ENCODE assay signal across 8 cellular contexts in the genomic region with DNA sequence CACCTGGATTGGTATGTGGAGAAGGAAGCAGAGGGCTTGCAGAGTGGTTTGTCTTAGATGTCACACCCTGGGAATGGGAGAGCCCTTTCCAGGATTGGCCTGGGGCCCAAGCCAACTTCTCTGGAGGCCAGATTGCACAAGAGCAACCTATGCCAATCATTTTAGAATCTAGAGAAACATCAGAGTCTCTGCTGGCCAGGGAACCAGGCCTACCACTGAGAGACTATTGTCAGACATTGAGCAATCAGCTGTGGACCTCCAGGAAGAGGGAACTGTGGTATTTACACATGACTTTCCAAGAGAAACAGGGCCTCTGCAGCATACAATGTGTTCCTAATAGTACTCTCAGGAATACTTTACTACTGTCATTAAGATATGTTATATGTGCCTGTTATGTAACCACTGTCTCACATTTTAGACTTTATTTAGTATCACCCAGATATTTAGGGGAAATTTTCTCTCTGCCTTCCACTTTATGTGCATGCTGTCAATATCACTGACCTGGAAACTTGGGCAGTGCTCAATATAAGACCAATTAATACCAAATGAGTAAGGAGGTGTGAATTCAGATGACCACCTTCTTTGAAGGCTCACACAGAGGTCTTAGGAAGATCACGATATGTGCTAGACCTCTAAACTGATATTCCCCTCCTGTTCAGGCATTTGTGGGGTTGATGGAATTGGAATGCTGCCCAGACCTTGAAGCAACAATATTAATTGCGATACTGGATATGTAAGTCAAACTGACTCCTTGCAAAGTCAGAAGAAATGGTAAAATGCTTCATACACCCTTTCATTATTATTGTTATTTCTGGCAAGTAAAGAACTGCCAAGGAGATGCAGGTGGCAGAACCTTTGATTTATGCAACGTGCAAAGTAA. TPM values are rescaled to one million over a fixed set of nuclear protein-coding genes. Genes with fewer than 3 reads are reported as not detected.
DNase-seq lines count a peak whose midpoint lies in the region; ATAC-seq and TF ChIP-seq lines count a peak whose summit lies in the region.

No MANE protein-coding gene starts in this region.

- H3K36me3 ChIP-seq in tibial artery: no peaks in the 10 kb centered on the region

- H3K27me3 Mint-ChIP-seq in activated T-helper 2 cell treated with anti-CD3 and anti-CD28 coated beads, Interferon-gamma antibody, Interleukin-2, Interleukin-4, amounts not matched to agents 10 μg/mL and 5 μg/mL and 100 μg/mL, durations not matched to agents 14 hours and 24 hours and 36 hours (ENCODE audit: low read depth): no peaks in the 10 kb centered on the region

- no peak for TF ChIP-seq CTCF in tibial artery (IDR thresholded peaks at IDR 0.05)

- ATAC-seq in HG02610 (IDR thresholded peaks at IDR 0.05; ENCODE audit: unreplicated experiment) (no peak), HG02571 (IDR thresholded peaks at IDR 0.05; ENCODE audit: unreplicated experiment) (no peak)

- no peak overlapping the region for H3K4me3 Mint-ChIP-seq in activated T-helper 2 cell treated with anti-CD3 and anti-CD28 coated beads, Interferon-gamma antibody, Interleukin-2, Interleukin-4, amounts not matched to agents 10 μg/mL and 5 μg/mL and 100 μg/mL, durations not matched to agents 14 hours and 24 hours and 36 hours (ENCODE audit: low read depth)

- peaks cover 0 to 23% (median 7%) of the 10 kb centered on the region in 4 donors for H3K4me1 ChIP-seq in tibial artery

- no peak overlapping the region for H3K4me3 ChIP-seq in tibial artery

- H3K36me3 Mint-ChIP-seq in activated T-helper 2 cell treated with anti-CD3 and anti-CD28 coated beads, Interferon-gamma antibody, Interleukin-2, Interleukin-4, amounts not matched to agents 10 μg/mL and 5 μg/mL and 100 μg/mL, durations not matched to agents 14 hours and 24 hours and 36 hours (ENCODE audit: low read depth): no peaks in the 10 kb centered on the region

- H3K9me3 Mint-ChIP-seq in activated T-helper 2 cell treated with anti-CD3 and anti-CD28 coated beads, Interferon-gamma antibody, Interleukin-2, Interleukin-4, amounts not matched to agents 10 μg/mL and 5 μg/mL and 100 μg/mL, durations not matched to agents 14 hours and 24 hours and 36 hours: peaks cover under 1% of the 10 kb centered on the region

- H3K4me1 Mint-ChIP-seq in activated T-helper 2 cell treated with anti-CD3 and anti-CD28 coated beads, Interferon-gamma antibody, Interleukin-2, Interleukin-4, amounts not matched to agents 10 μg/mL and 5 μg/mL and 100 μg/mL, durations not matched to agents 14 hours and 24 hours and 36 hours (ENCODE audit: low read depth): no peaks in the 10 kb centered on the region

- H3K9me3 ChIP-seq in tibial artery: no peaks in the 10 kb centered on the region

- H3K27ac ChIP-seq in tibial artery: peak overlapping the region in 1 of 2 donors; percentile 13

- H3K27me3 ChIP-seq in tibial artery: no peaks in the 10 kb centered on the region

- no peak overlapping the region for H3K27ac Mint-ChIP-seq in activated T-helper 2 cell treated with anti-CD3 and anti-CD28 coated beads, Interferon-gamma antibody, Interleukin-2, Interleukin-4, amounts not matched to agents 10 μg/mL and 5 μg/mL and 100 μg/mL, durations not matched to agents 14 hours and 24 hours and 36 hours

- intact Hi-C loops in tibial artery (cut with DNase I; ENCODE audit: low total_unique reads): no loop called here
- intact Hi-C loops in activated T-helper 2 cell treated with anti-CD3 and anti-CD28 coated beads, Interferon-gamma antibody, Interleukin-2, Interleukin-4, amounts not matched to agents 10 μg/mL and 5 μg/mL and 100 μg/mL, durations not matched to agents 14 hours and 24 hours and 36 hours (cut with micrococcal nuclease): no loop called here

- DNase-seq in DMS153 (lab: John Stamatoyannopoulos, UW) (peak; percentile 25), DMS153 treated with DMSO at 0.1 percent for 48 hours (lab: John Stamatoyannopoulos, UW; ENCODE audit: unreplicated experiment) (no peak), amniotic epithelial cell (ENCODE audit: low read depth) (peak; percentile 95), iPS-NIHi11 (ENCODE audit: low spot score) (peak; percentile 57), tibial artery (peak; percentile 75 to 87)
- no peak for DNase-seq in activated T-helper 2 cell treated with anti-CD3 and anti-CD28 coated beads, Interferon-gamma antibody, Interleukin-2, Interleukin-4, amounts not matched to agents 10 μg/mL and 5 μg/mL and 100 μg/mL, durations not matched to agents 14 hours and 24 hours and 36 hours (ENCODE audit: low spot score)

RNA-seq across cellular contexts. Expression of a gene that starts 20.5 kb away (rescaled TPM):
- 10.9 and 13.0 TPM in 2 replicates for total RNA-seq in activated T-helper 2 cell treated with anti-CD3 and anti-CD28 coated beads, Interferon-gamma antibody, Interleukin-2, Interleukin-4, amounts not matched to agents 10 μg/mL and 5 μg/mL and 100 μg/mL, durations not matched to agents 14 hours and 24 hours and 36 hours

RNA-seq across cellular contexts. Expression of a gene that starts 50.9 kb away (rescaled TPM):
- 17.3 and 20.1 TPM in 2 replicates for total RNA-seq in activated T-helper 2 cell treated with anti-CD3 and anti-CD28 coated beads, Interferon-gamma antibody, Interleukin-2, Interleukin-4, amounts not matched to agents 10 μg/mL and 5 μg/mL and 100 μg/mL, durations not matched to agents 14 hours and 24 hours and 36 hours

Comparison
In these comparisons a context has a peak if more than half of its experiments do, and no peak if none do; other contexts are left out.
1. DNase-seq: peak in DMS153 (single experiment), amniotic epithelial cell (single experiment), iPS-NIHi11 (single experiment) and tibial artery (2 of 2); none in DMS153 treated with DMSO at 0.1 percent for 48 hours (single experiment) and activated T-helper 2 cell treated with anti-CD3 and anti-CD28 coated beads, Interferon-gamma antibody, Interleukin-2, Interleukin-4, amounts not matched to agents 10 μg/mL and 5 μg/mL and 100 μg/mL, durations not matched to agents 14 hours and 24 hours and 36 hours (single experiment).